24 cellular contexts compared by ENCODE assay signal in genomic region chr11:111320728-111321568, GRCh38. TPM values are rescaled to one million over a fixed set of nuclear protein-coding genes. Genes with fewer than 3 reads are reported as not detected.
A peak's percentile ranks its signal among the peaks of the same experiment; 100 is the strongest.
DNase-seq lines count a peak whose midpoint lies in the region; ATAC-seq, FAIRE-seq and TF ChIP-seq lines count a peak whose summit lies in the region.
"Had no signal": no experiment of that assay in that cellular context is flagged by ENCODE, and none has a peak within 500 bp of the region (broad histone marks: within the 10 kb centered on the region; RNA-seq: fewer than 3 reads in every experiment).

No MANE protein-coding gene starts in this region.

- H4K8ac ChIP-seq in H1 (ENCODE audit: extremely low read depth, insufficient read depth, low read length) (peak overlapping the region; percentile 3), mesenchymal stem cell (ENCODE audit: low read length) (no peak overlapping the region)

- H3K56ac ChIP-seq in H1 (replicated peaks; ENCODE audit: insufficient read length, low read depth, low read length): no peak overlapping the region

- DNase-seq in DMS 273 (lab: John Stamatoyannopoulos, UW; ENCODE audit: unreplicated experiment) (peak; percentile 6), DMS 273 treated with DMSO at 0.1 percent for 48 hours (lab: John Stamatoyannopoulos, UW) (no peak), H1 (ENCODE audit: low read depth in 1 of 2, low spot score in 2 of 2) (no peak), mesenchymal stem cell (no peak), upper lobe of right lung (no peak), frontal cortex (ENCODE audit: low spot score in 2 of 2) (no peak), COLO829 (ENCODE audit: low spot score) (no peak), OCI-M1 (lab: John Stamatoyannopoulos, UW) (no peak)
- DNase-seq: cortex of kidney; head of caudate nucleus; HFFc6; mammary epithelial cell; naive thymus-derived CD4-positive, alpha-beta T cell; NCI-H2081 treated with DMSO at 0.1 percent for 48 hours; NCI-H524; RPMI8226; stimulated activated CD4-positive, alpha-beta T cell treated with anti-CD3 and anti-CD28 coated beads, Interleukin-2, amount 100 ng/mL, for 24 hours; stimulated activated naive CD4-positive, alpha-beta T cell had no signal

- peak; percentile 65 for ATAC-seq in upper lobe of right lung
- ATAC-seq: activated CD4-positive, CD25-positive, alpha-beta regulatory T cell treated with anti-CD3 and anti-CD28 coated beads, Interleukin-2, amount 50 U/mL, for 24 hours; activated naive CD4-positive, alpha-beta T cell treated with anti-CD3 and anti-CD28 coated beads, Interleukin-2, amount 50 U/mL, for 72 hours; naive thymus-derived CD4-positive, alpha-beta T cell had no signal

- H3K79me1 ChIP-seq in H1 (ENCODE audit: low read depth, low read length): no peaks in the 10 kb centered on the region
- H3K79me1 ChIP-seq in mesenchymal stem cell (replicated peaks; ENCODE audit: low read length, poor library complexity, severe bottlenecking): no peaks in the 10 kb centered on the region

- H3K14ac ChIP-seq in H1 (ENCODE audit: insufficient read length) (no peak overlapping the region), mesenchymal stem cell (ENCODE audit: low read length in 2 of 2) (no peak overlapping the region)

- H3K18ac ChIP-seq in H1 (ENCODE audit: extremely low read depth, low read length) (no peak overlapping the region), mesenchymal stem cell (ENCODE audit: low read depth in 1 of 2, low read length in 2 of 2) (no peak overlapping the region)

- H4K91ac ChIP-seq in H1 (replicated peaks; ENCODE audit: insufficient read length, low read length): no peak overlapping the region
- no peak overlapping the region for H4K91ac ChIP-seq in mesenchymal stem cell (ENCODE audit: low read length)

- TF ChIP-seq POLR2A in H1 (IDR thresholded peaks at IDR 0.05; ENCODE audit: control extremely low read depth in 1 of 2, low read depth in 2 of 2, low read length in 2 of 2): no peak

- TF ChIP-seq CTCF in H1 (IDR thresholded peaks at IDR 0.05; ENCODE audit: control extremely low read depth in 1 of 3, insufficient read depth in 1 of 3, low read depth in 1 of 3, low read length in 3 of 3) (no peak), upper lobe of right lung (IDR thresholded peaks at IDR 0.05) (no peak)

- POLR2A ChIA-PET in H1 (lab: Charles Lee; ENCODE audit: partially characterized antibody): no interaction called here

- H3K9me3 ChIP-seq in H1 (ENCODE audit: insufficient read depth in 2 of 2, low read depth in 1 of 2, low read length in 1 of 2) (no peaks in the 10 kb centered on the region), mesenchymal stem cell (ENCODE audit: control insufficient read depth, low read length) (peaks cover 3% of the 10 kb centered on the region), upper lobe of right lung (no peaks in the 10 kb centered on the region)
- H3K9me3 ChIP-seq: thyroid gland had no signal

- H3K36me3 ChIP-seq in H1 (ENCODE audit: control insufficient read depth in 2 of 4, insufficient read depth in 4 of 4, low read length in 3 of 4) (no peaks in the 10 kb centered on the region), mesenchymal stem cell (ENCODE audit: control insufficient read depth in 1 of 2, insufficient read depth in 2 of 2, low read depth in 1 of 2, low read length in 2 of 2) (no peaks in the 10 kb centered on the region), upper lobe of right lung (no peaks in the 10 kb centered on the region)
- H3K36me3 ChIP-seq: thyroid gland had no signal

- no peak overlapping the region for H2BK15ac ChIP-seq in H1 (ENCODE audit: low read length)
- H2BK15ac ChIP-seq in mesenchymal stem cell (ENCODE audit: low read depth, poor library complexity, severe bottlenecking): no peak overlapping the region

- TF ChIP-seq EP300 in H1 (IDR thresholded peaks at IDR 0.05; ENCODE audit: borderline replicate concordance in 1 of 2, low read depth in 2 of 2, low read length in 2 of 2): no peak

- H4K20me1 ChIP-seq in H1 (replicated peaks in 1 of 2; ENCODE audit: control insufficient read depth in 1 of 2, insufficient read depth in 2 of 2, low read length in 2 of 2): no peaks in the 10 kb centered on the region

- no peak overlapping the region for H2BK5ac ChIP-seq in H1 (ENCODE audit: low read depth, low read length)
- no peak overlapping the region for H2BK5ac ChIP-seq in mesenchymal stem cell (ENCODE audit: low read depth, low read length, poor library complexity, severe bottlenecking)

- H2BK12ac ChIP-seq in H1 (ENCODE audit: low read depth, low read length) (no peak overlapping the region), mesenchymal stem cell (ENCODE audit: low read length in 2 of 2) (no peak overlapping the region)

- H3K27me3 ChIP-seq in H1 (replicated peaks in 1 of 4; ENCODE audit: control insufficient read depth in 3 of 4, extremely low read depth in 1 of 4, insufficient read depth in 3 of 4, low read length in 3 of 4) (no peaks in the 10 kb centered on the region), mesenchymal stem cell (ENCODE audit: control insufficient read depth in 1 of 2, insufficient read depth in 1 of 2, low read length in 2 of 2) (peaks cover 4 to 34% of the 10 kb centered on the region in 2 experiments), upper lobe of right lung (no peaks in the 10 kb centered on the region)
- H3K27me3 ChIP-seq: thyroid gland had no signal

- H3K23ac ChIP-seq in H1 (ENCODE audit: insufficient read length): no peak overlapping the region
- no peak overlapping the region for H3K23ac ChIP-seq in mesenchymal stem cell (ENCODE audit: low read length in 2 of 2)

- no peak overlapping the region for H3K4me3 ChIP-seq in H1 (ENCODE audit: extremely low read depth in 1 of 4, insufficient read depth in 2 of 4, low read depth in 3 of 4, low read length in 4 of 4)
- H3K4me3 ChIP-seq in mesenchymal stem cell (ENCODE audit: insufficient read depth in 1 of 2, low read depth in 1 of 2, low read length in 2 of 2): no peak overlapping the region
- H3K4me3 ChIP-seq in upper lobe of right lung: no peak overlapping the region
- H3K4me3 ChIP-seq: thyroid gland had no signal

- no peaks in the 10 kb centered on the region for H3K23me2 ChIP-seq in H1 (ENCODE audit: low read depth, low read length)

- H3K4ac ChIP-seq in H1 (replicated peaks; ENCODE audit: insufficient read length, low read depth, low read length): no peak overlapping the region
- H3K4ac ChIP-seq in mesenchymal stem cell (ENCODE audit: low read depth in 1 of 2, low read length in 2 of 2): no peak overlapping the region

- intact Hi-C loops in upper lobe of right lung (cut with DNase I): no loop called here

- H3K9ac ChIP-seq in H1 (replicated peaks in 1 of 4; ENCODE audit: extremely low read depth in 1 of 4, low read depth in 3 of 4, low read length in 3 of 4): no peak overlapping the region
- no peak overlapping the region for H3K9ac ChIP-seq in mesenchymal stem cell (ENCODE audit: low read length)

- 96% methylated on average over 5 of the region's 5 CpGs; no CpG with 5 or more reads in 1 of the 2 experiments for WGBS in H1 (ENCODE audit: extremely low coverage in 1 of 2, insufficient coverage in 1 of 2, insufficient read length in 1 of 2, insufficient replicate concordance in 2 of 2, low coverage in 1 of 2, low lambda C conversion rate in 2 of 2, missing lambda C conversion rate in 1 of 2), 2 experiments
- 87% methylated on average over 5 of the region's 5 CpGs for WGBS in mesenchymal stem cell

- H3K27ac ChIP-seq in H1 (ENCODE audit: low read depth, low read length) (no peak overlapping the region), mesenchymal stem cell (ENCODE audit: low read length, poor library complexity, severe bottlenecking) (no peak overlapping the region), upper lobe of right lung (no peak overlapping the region)
- H3K27ac ChIP-seq: 22Rv1 had no signal

- H3K4me1 ChIP-seq in H1 (replicated peaks in 1 of 4; ENCODE audit: control insufficient read depth in 3 of 4, insufficient read depth in 4 of 4, low read length in 3 of 4) (no peaks in the 10 kb centered on the region), mesenchymal stem cell (ENCODE audit: control insufficient read depth, insufficient read depth, low read depth, low read length) (no peaks in the 10 kb centered on the region), upper lobe of right lung (no peaks in the 10 kb centered on the region)

- H2AK5ac ChIP-seq in H1 (ENCODE audit: low read depth, low read length) (no peak overlapping the region), mesenchymal stem cell (ENCODE audit: low read length, severe bottlenecking) (no peak overlapping the region)

- no peak for TF ChIP-seq RAD21 in H1 (IDR thresholded peaks at IDR 0.05 in 1 of 2, conservative IDR thresholded peaks at IDR 0.05 in 1 of 2; ENCODE audit: low read depth in 2 of 2, low read length in 2 of 2)

- no peak overlapping the region for H2BK20ac ChIP-seq in H1 (ENCODE audit: low read length)

- H3K4me2 ChIP-seq in H1 (ENCODE audit: insufficient read depth in 1 of 2, low read depth in 2 of 2, low read length in 2 of 2) (no peak overlapping the region), mesenchymal stem cell (ENCODE audit: low read length, poor library complexity, severe bottlenecking) (no peak overlapping the region)

- CTCF ChIA-PET in H1 (lab: Charles Lee; ENCODE audit: partially characterized antibody): interaction anchor here (1.1 to 1.3 kb wide), 3 partner anchors 12 to 126 kb away, joined by 3 read pairs; no protein-coding TSS in a partner anchor

- FAIRE-seq in H1 (lab: Jason Lieb, UNC): no peak
- FAIRE-seq in frontal cortex (lab: Jason Lieb, UNC): no peak
- FAIRE-seq: endometrium had no signal

- H2AFZ ChIP-seq in H1 (ENCODE audit: low read length): 0 out of 2 replicates have a peak overlapping the region, but pooled peaks have one; percentile 3
- H2AFZ ChIP-seq in mesenchymal stem cell (ENCODE audit: low read depth, low read length): peak overlapping the region; percentile 68

- H4K5ac ChIP-seq in H1 (ENCODE audit: insufficient read length, low read depth, low read length): no peak overlapping the region

- H2BK120ac ChIP-seq in H1 (replicated peaks; ENCODE audit: low read depth, low read length): no peak overlapping the region
- H2BK120ac ChIP-seq in mesenchymal stem cell (ENCODE audit: low read depth, low read length): no peak overlapping the region

- H3K79me2 ChIP-seq in H1 (ENCODE audit: control insufficient read depth in 1 of 2, insufficient read depth in 2 of 2, low read length in 2 of 2): no peaks in the 10 kb centered on the region

RNA-seq across cellular contexts. Expression of gene POU2AF3, which starts 22.6 kb away (rescaled TPM):
- total RNA-seq in H1 (2021; fragmentation: NEBNext Ultra II Directional; extraction: Animal tissue kit (Norgen Biotek cat#: 25700)): 1.2 and 1.6 TPM in 2 replicates
- 4.7 and 5.7 TPM in 2 replicates for polyA plus RNA-seq in H1 (2011; rRNA removed)
- 4.0 TPM for polyA plus RNA-seq in H1 (2011; cell fraction: cytosol; rRNA removed)
- 7.8 TPM for polyA plus RNA-seq in H1 (2011; cell fraction: nucleus; rRNA removed)
- 1.7 to 2.4 TPM (median 2.1 TPM) in 4 replicates for polyA plus RNA-seq in H1 (2012, experiment 1 of 2)
- 2.0 TPM for polyA plus RNA-seq in H1 (2012, experiment 2 of 2)
- 2.1 TPM for polyA plus RNA-seq in H1 (2013, experiment 1 of 2)
- 2.0 TPM for polyA plus RNA-seq in H1 (2013, experiment 2 of 2)
- polyA minus RNA-seq in H1 (2011; rRNA and poly(A)+ RNA removed): 0.73 and 1.4 TPM in 2 replicates
- polyA minus RNA-seq in H1 (2011; cell fraction: cytosol; rRNA and poly(A)+ RNA removed): 0.88 TPM
- polyA minus RNA-seq in H1 (2011; cell fraction: nucleus; rRNA and poly(A)+ RNA removed): 1.7 TPM
- 0.04 TPM for polyA plus RNA-seq in mesenchymal stem cell (2013, experiment 1 of 2)
- not detected for polyA plus RNA-seq in mesenchymal stem cell (2013, experiment 2 of 2)
- 1.8 TPM for total RNA-seq in upper lobe of right lung
- 0.41 TPM for total RNA-seq in frontal cortex
- total RNA-seq: activated naive CD4-positive, alpha-beta T cell treated with anti-CD3 and anti-CD28 coated beads, Interleukin-2, amount 50 U/mL, for 72 hours; HFFc6; naive thymus-derived CD4-positive, alpha-beta T cell had no signal
- polyA plus RNA-seq: BJ; mammary epithelial cell; naive thymus-derived CD4-positive, alpha-beta T cell had no signal

RNA-seq across cellular contexts. Expression of gene POU2AF1, which starts 58.1 kb away (rescaled TPM):
- total RNA-seq in H1 (2021; fragmentation: NEBNext Ultra II Directional; extraction: Animal tissue kit (Norgen Biotek cat#: 25700)): not detected in 2 replicates
- polyA plus RNA-seq in H1 (2011; rRNA removed): not detected in 2 replicates
- not detected for polyA plus RNA-seq in H1 (2011; cell fraction: cytosol; rRNA removed)
- not detected for polyA plus RNA-seq in H1 (2011; cell fraction: nucleus; rRNA removed)
- not detected in 4 replicates for polyA plus RNA-seq in H1 (2012, experiment 1 of 2)
- not detected for polyA plus RNA-seq in H1 (2012, experiment 2 of 2)
- not detected for polyA plus RNA-seq in H1 (2013, experiment 1 of 2)
- not detected for polyA plus RNA-seq in H1 (2013, experiment 2 of 2)
- polyA minus RNA-seq in H1 (2011; rRNA and poly(A)+ RNA removed): not detected in 2 replicates
- polyA minus RNA-seq in H1 (2011; cell fraction: cytosol; rRNA and poly(A)+ RNA removed): not detected
- not detected for polyA minus RNA-seq in H1 (2011; cell fraction: nucleus; rRNA and poly(A)+ RNA removed)
- polyA plus RNA-seq in mesenchymal stem cell (2013, experiment 1 of 2): not detected
- polyA plus RNA-seq in mesenchymal stem cell (2013, experiment 2 of 2): not detected
- total RNA-seq in upper lobe of right lung (2.5 TPM), frontal cortex (not detected)
- total RNA-seq: HFFc6 had no signal
- polyA plus RNA-seq: BJ had no signal
